ENCODE assay signal across 21 cellular contexts in the genomic region with DNA sequence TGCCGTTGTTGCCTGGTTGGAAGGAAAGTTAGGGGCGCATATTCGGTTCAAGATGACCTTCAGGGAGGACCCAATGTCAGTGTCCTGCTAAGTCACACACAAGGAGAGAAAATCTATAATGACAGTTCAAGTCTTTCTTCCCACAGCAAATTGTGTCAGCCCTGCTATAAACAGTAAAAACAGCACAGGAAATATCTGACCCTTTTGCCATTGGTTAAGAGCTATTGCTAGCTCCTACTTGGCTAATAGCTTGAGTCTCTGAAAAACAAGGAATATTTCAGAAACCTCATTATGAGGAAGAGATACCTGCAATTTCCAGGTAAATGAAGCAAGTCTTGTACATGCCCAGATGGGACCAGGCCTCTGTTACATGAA.
DNase-seq lines count a peak whose midpoint lies in the region; ATAC-seq and TF ChIP-seq lines count a peak whose summit lies in the region.
"Had no signal": no experiment of that assay in that cellular context is flagged by ENCODE, and none has a peak within 500 bp of the region (broad histone marks: within the 10 kb centered on the region; RNA-seq: fewer than 3 reads in every experiment).

No MANE protein-coding gene starts in this region.

- peak overlapping the region; percentile 70 for H3K27ac Mint-ChIP-seq in HFFc6
- H3K27ac Mint-ChIP-seq: activated CD4-positive, alpha-beta T cell treated with anti-CD3 and anti-CD28 coated beads, Interleukin-2, amount 10 ng/mL, durations not matched to agents 7 days and 5 days; activated naive CD4-positive, alpha-beta T cell treated with anti-CD3 and anti-CD28 coated beads for 36 hours had no signal

- TF ChIP-seq POLR2A in sigmoid colon (IDR thresholded peaks at IDR 0.05), result no peak

- 70 to 73% methylated on average over 3 of the region's 3 CpGs for WGBS in sigmoid colon, 2 donors

- peak overlapping the region; percentile 40; the same call in 1 of the 2 replicates for H3K4me3 Mint-ChIP-seq in HFFc6
- H3K4me3 Mint-ChIP-seq: activated CD4-positive, alpha-beta T cell treated with anti-CD3 and anti-CD28 coated beads, Interleukin-2, amount 10 ng/mL, durations not matched to agents 7 days and 5 days; activated naive CD4-positive, alpha-beta T cell treated with anti-CD3 and anti-CD28 coated beads for 36 hours had no signal

- H3K27me3 Mint-ChIP-seq in HFFc6 (ENCODE audit: insufficient read depth), result peaks cover 4% of the 10 kb centered on the region; the same call in 1 of the 2 replicates
- H3K27me3 Mint-ChIP-seq: activated CD4-positive, alpha-beta T cell treated with anti-CD3 and anti-CD28 coated beads, Interleukin-2, amount 10 ng/mL, durations not matched to agents 7 days and 5 days had no signal

- H3K4me3 ChIP-seq in lower lobe of right lung (no peak overlapping the region), sigmoid colon (no peak overlapping the region)
- H3K4me3 ChIP-seq: coronary artery, testis had no signal

- H3K36me3 Mint-ChIP-seq in HFFc6 (ENCODE audit: low read depth), result no peaks in the 10 kb centered on the region

- H3K27me3 ChIP-seq in lower lobe of right lung (ENCODE audit: low read depth) (no peaks in the 10 kb centered on the region), sigmoid colon (no peaks in the 10 kb centered on the region)
- H3K27me3 ChIP-seq: BE2C, neutrophil, testis had no signal

- no peak for TF ChIP-seq EP300 in sigmoid colon (IDR thresholded peaks at IDR 0.05)

- DNase-seq in HFFc6 (no peak), lower lobe of right lung (no peak), sigmoid colon (no peak), NCI-H226 (no peak), midbrain (lab: John Stamatoyannopoulos, UW) (no peak)
- DNase-seq: activated CD4-positive, alpha-beta T cell treated with anti-CD3 and anti-CD28 coated beads, Interleukin-2, amount 10 ng/mL, durations not matched to agents 7 days and 5 days; activated CD8-positive, alpha-beta memory T cell treated with anti-CD3 and anti-CD28 coated beads, Interleukin-2, amount 50 U/mL, for 48 hours; activated naive CD4-positive, alpha-beta T cell treated with anti-CD3 and anti-CD28 coated beads for 36 hours; BE2C; GF-D8; NCI-H1105; NCI-H774; stimulated activated CD4-positive, alpha-beta T cell treated with anti-CD3 and anti-CD28 coated beads, Interleukin-4, amount 100 ng/mL, for 24 hours; stimulated activated CD8-positive, alpha-beta memory T cell treated with anti-CD3 and anti-CD28 coated beads, Interleukin-4, amount 100 ng/mL, for 48 hours; SW 1271; testis had no signal

- H3K27ac ChIP-seq in VCaP, result peak overlapping the region; percentile 62
- peak overlapping the region; percentile 53 for H3K27ac ChIP-seq in lower lobe of right lung
- peak overlapping the region in 3 of 4 donors; percentile 25 to 59 (median 37) for H3K27ac ChIP-seq in sigmoid colon
- H3K27ac ChIP-seq: neutrophil, testis had no signal

- no peaks in the 10 kb centered on the region for H3K9me3 Mint-ChIP-seq in HFFc6
- H3K9me3 Mint-ChIP-seq: activated CD4-positive, alpha-beta T cell treated with anti-CD3 and anti-CD28 coated beads, Interleukin-2, amount 10 ng/mL, durations not matched to agents 7 days and 5 days had no signal

- TF ChIP-seq CTCF in HFFc6 (IDR thresholded peaks at IDR 0.05) (no peak), VCaP (conservative IDR thresholded peaks at IDR 0.05) (no peak), lower lobe of right lung (IDR thresholded peaks at IDR 0.05) (no peak), sigmoid colon (IDR thresholded peaks at IDR 0.05) (no peak)

- no peaks in the 10 kb centered on the region for H3K36me3 ChIP-seq in lower lobe of right lung
- no peaks in the 10 kb centered on the region for H3K36me3 ChIP-seq in sigmoid colon
- H3K36me3 ChIP-seq: BE2C, neutrophil had no signal

- H3K4me1 ChIP-seq in lower lobe of right lung (peaks cover 12% of the 10 kb centered on the region), sigmoid colon (peaks cover 0 to 16% (median 8%) of the 10 kb centered on the region in 4 donors)
- H3K4me1 ChIP-seq: BE2C had no signal

- peaks cover 20% of the 10 kb centered on the region for H3K4me1 Mint-ChIP-seq in HFFc6 (ENCODE audit: low read depth)
- H3K4me1 Mint-ChIP-seq: activated CD4-positive, alpha-beta T cell treated with anti-CD3 and anti-CD28 coated beads, Interleukin-2, amount 10 ng/mL, durations not matched to agents 7 days and 5 days had no signal

- ATAC-seq in lower lobe of right lung (no peak), GM21528 (IDR thresholded peaks at IDR 0.05; ENCODE audit: low FRiP score, unreplicated experiment) (no peak), GM19397 (IDR thresholded peaks at IDR 0.05; ENCODE audit: unreplicated experiment) (no peak)

- intact Hi-C loops in lower lobe of right lung (cut with DNase I) (no loop called here), sigmoid colon (cut with DNase I) (no loop called here)

- H3K9me3 ChIP-seq in lower lobe of right lung, result no peaks in the 10 kb centered on the region
- H3K9me3 ChIP-seq in sigmoid colon, result no peaks in the 10 kb centered on the region
- H3K9me3 ChIP-seq: BE2C, neutrophil, testis had no signal
